In genomic region chr2:20429528-20429927, GRCh38 we compare ENCODE assay signal across 10 cellular contexts. TPM values are rescaled to one million over a fixed set of nuclear protein-coding genes. Genes with fewer than 3 reads are reported as not detected.
A peak's percentile ranks its signal among the peaks of the same experiment; 100 is the strongest.
DNase-seq lines count a peak whose midpoint lies in the region; ATAC-seq and TF ChIP-seq lines count a peak whose summit lies in the region.
"Had no signal": no experiment of that assay in that cellular context is flagged by ENCODE, and none has a peak within 500 bp of the region (broad histone marks: within the 10 kb centered on the region; RNA-seq: fewer than 3 reads in every experiment).

No MANE protein-coding gene starts in this region.

- H3K36me3 ChIP-seq in tibial artery, result no peaks in the 10 kb centered on the region
- no peaks in the 10 kb centered on the region for H3K36me3 ChIP-seq in endodermal cell (ENCODE audit: control insufficient read depth, insufficient read depth, low read length)

- H3K27me3 ChIP-seq in tibial artery (no peaks in the 10 kb centered on the region), endodermal cell (ENCODE audit: control insufficient read depth, insufficient read depth, low read length, poor library complexity, severe bottlenecking) (no peaks in the 10 kb centered on the region)

- TF ChIP-seq POLR2A in erythroblast (IDR thresholded peaks at IDR 0.05; ENCODE audit: low read length), result no peak

- no peak for TF ChIP-seq CTCF in tibial artery (IDR thresholded peaks at IDR 0.05)
- no peak for TF ChIP-seq CTCF in endodermal cell (conservative IDR thresholded peaks at IDR 0.05)

- H3K9me3 ChIP-seq in tibial artery, result no peaks in the 10 kb centered on the region
- H3K9me3 ChIP-seq in endodermal cell (ENCODE audit: control insufficient read depth, low read length), result no peaks in the 10 kb centered on the region

- no peak overlapping the region for H3K4me3 Mint-ChIP-seq in endodermal cell

- 78 to 93% methylated on average over 1 of the region's 1 CpG for WGBS in endodermal cell (ENCODE audit: insufficient coverage in 1 of 2, insufficient read length in 1 of 2), 2 experiments

- no peaks in the 10 kb centered on the region for H3K9me3 Mint-ChIP-seq in endodermal cell

- H3K36me3 Mint-ChIP-seq in endodermal cell (ENCODE audit: low read depth), result no peaks in the 10 kb centered on the region

- peaks cover 2% of the 10 kb centered on the region for H3K27me3 Mint-ChIP-seq in endodermal cell (ENCODE audit: insufficient read depth)

- DNase-seq in NCI-H748 (lab: John Stamatoyannopoulos, UW; ENCODE audit: unreplicated experiment), result peak; percentile 17
- DNase-seq in NCI-H748 treated with DMSO at 0.1 percent for 48 hours (lab: John Stamatoyannopoulos, UW), result no peak
- peak; percentile 22 to 29 for DNase-seq in erythroblast (lab: John Stamatoyannopoulos, UW)
- DNase-seq in tibial artery, result peak; percentile 64 to 66
- DNase-seq in effector CD4-positive, alpha-beta T cell, result no peak
- DNase-seq in DMS153 treated with DMSO at 0.1 percent for 48 hours (lab: John Stamatoyannopoulos, UW; ENCODE audit: unreplicated experiment), result no peak
- no peak for DNase-seq in endodermal cell

- no peak overlapping the region for H3K9ac ChIP-seq in endodermal cell (ENCODE audit: extremely low read depth, low read length, poor library complexity, severe bottlenecking)

- H3K4me1 ChIP-seq in tibial artery, result peaks cover 0 to 7% (median 1%) of the 10 kb centered on the region in 4 donors
- no peaks in the 10 kb centered on the region for H3K4me1 ChIP-seq in endodermal cell (ENCODE audit: control insufficient read depth, insufficient read depth, low read length)

- intact Hi-C loops in tibial artery (cut with DNase I; ENCODE audit: low total_unique reads), result no loop called here

- H3K27ac ChIP-seq in tibial artery (no peak overlapping the region), endodermal cell (ENCODE audit: low read depth, low read length) (no peak overlapping the region)
- H3K27ac ChIP-seq: 22Rv1, HL-60 had no signal

- H3K4me3 ChIP-seq in tibial artery (no peak overlapping the region), endodermal cell (ENCODE audit: low read length) (no peak overlapping the region)

- no peak overlapping the region for H3K27ac Mint-ChIP-seq in endodermal cell

- ATAC-seq in HG03175 (IDR thresholded peaks at IDR 0.05; ENCODE audit: unreplicated experiment), result peak; percentile 61

- peaks cover 5% of the 10 kb centered on the region for H3K4me1 Mint-ChIP-seq in endodermal cell

RNA-seq across cellular contexts. Expression of gene RHOB, which starts 17.3 kb away (rescaled TPM):
- total RNA-seq in endodermal cell, result 10 to 100 TPM; 25.6 to 47.0 TPM
- 148 TPM for polyA plus RNA-seq in endodermal cell (2013, experiment 1 of 2)
- 167 TPM for polyA plus RNA-seq in endodermal cell (2013, experiment 2 of 2)

Comparison
In these comparisons a context has a peak if more than half of its experiments do, and no peak if none do; other contexts are left out.
1. DNase-seq: peak in NCI-H748 (single experiment), erythroblast (2 of 2) and tibial artery (2 of 2); none in NCI-H748 treated with DMSO at 0.1 percent for 48 hours (single experiment), effector CD4-positive, alpha-beta T cell (single experiment), DMS153 treated with DMSO at 0.1 percent for 48 hours (single experiment) and endodermal cell (single experiment).